22 cellular contexts compared by ENCODE assay signal in the genomic region with DNA sequence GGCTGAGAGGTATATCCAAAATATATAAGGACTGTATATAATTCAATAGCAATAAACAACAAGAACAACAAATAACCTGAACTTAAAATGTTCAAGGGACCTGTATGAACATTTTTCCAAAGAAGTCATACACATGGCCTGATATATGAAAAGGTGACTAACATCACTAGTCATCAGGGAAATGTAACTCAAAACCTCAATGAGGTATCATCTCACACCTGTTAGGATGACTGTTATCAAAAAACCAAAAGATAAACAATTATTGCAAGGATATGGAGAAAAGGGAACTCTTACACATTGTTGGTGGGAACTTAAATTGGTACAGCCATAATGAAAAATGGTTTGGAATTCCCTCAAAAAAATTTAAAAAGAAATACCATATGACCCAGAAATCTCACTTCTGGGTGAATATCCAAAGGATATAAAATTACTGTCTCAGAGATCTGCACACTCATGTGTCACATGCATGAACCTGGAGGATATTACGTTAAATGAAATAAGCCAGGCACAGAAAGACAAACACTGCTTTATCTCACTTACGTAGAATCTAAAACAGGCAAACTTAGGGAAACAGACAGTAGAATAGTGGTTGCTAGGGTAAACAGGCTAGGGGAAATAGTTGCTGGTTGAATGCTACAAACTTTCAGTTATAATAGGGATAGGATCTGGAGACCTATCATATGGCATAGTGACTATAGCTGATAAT.
"Had no signal": no experiment of that assay in that cellular context is flagged by ENCODE, and none has a peak within 500 bp of the region (broad histone marks: within the 10 kb centered on the region; RNA-seq: fewer than 3 reads in every experiment).

No MANE protein-coding gene starts in this region.

- H3K4me1 ChIP-seq: esophagus muscularis mucosa, gastrocnemius medialis, transverse colon had no signal

- H3K27me3 ChIP-seq: esophagus muscularis mucosa, gastrocnemius medialis, transverse colon had no signal

- FAIRE-seq: colon, TTC549, urothelium cell line had no signal

- H3K9me3 ChIP-seq: esophagus muscularis mucosa had no signal

- H3K27ac ChIP-seq: esophagus muscularis mucosa, gastrocnemius medialis, transverse colon had no signal

- ATAC-seq: gastrocnemius medialis; left colon; sciatic nerve; stimulated activated naive B cell treated with anti-CD40 and anti-IgM and Interleukin-4, amounts not matched to agents 10 μg/mL and 1 μg/mL and 100 μg/mL, for 72 hours; WTC11 had no signal

- H3K36me3 ChIP-seq: esophagus muscularis mucosa, gastrocnemius medialis, transverse colon had no signal

- DNase-seq: activated gamma-delta T cell treated with Interleukin-2 at 50 U/mL for 16 hours; activated T-cell treated with anti-CD3 and anti-CD28 coated beads, Interleukin-2, amount 50 U/mL, for 1 hour; anterior cingulate cortex; central memory CD4-positive, alpha-beta T cell; effector memory CD4-positive, alpha-beta T cell; gastrocnemius medialis; hypothalamus; left colon; naive B cell; nucleus accumbens; posterior cingulate gyrus; stimulated activated CD4-positive, alpha-beta T cell treated with anti-CD3 and anti-CD28 coated beads, Interleukin-15, amount 100 ng/mL, for 24 hours; stimulated activated CD8-positive, alpha-beta memory T cell treated with anti-CD3 and anti-CD28 coated beads, Interleukin-4, amount 100 ng/mL, for 48 hours; stimulated activated naive B cell treated with anti-CD40 and anti-IgM and Interleukin-4, amounts not matched to agents 10 μg/mL and 1 μg/mL and 100 μg/mL, for 72 hours; transverse colon had no signal

- H3K4me2 ChIP-seq: smooth muscle cell had no signal

- H3K4me3 ChIP-seq: esophagus muscularis mucosa, gastrocnemius medialis, smooth muscle cell, transverse colon had no signal
